In the genomic region with DNA sequence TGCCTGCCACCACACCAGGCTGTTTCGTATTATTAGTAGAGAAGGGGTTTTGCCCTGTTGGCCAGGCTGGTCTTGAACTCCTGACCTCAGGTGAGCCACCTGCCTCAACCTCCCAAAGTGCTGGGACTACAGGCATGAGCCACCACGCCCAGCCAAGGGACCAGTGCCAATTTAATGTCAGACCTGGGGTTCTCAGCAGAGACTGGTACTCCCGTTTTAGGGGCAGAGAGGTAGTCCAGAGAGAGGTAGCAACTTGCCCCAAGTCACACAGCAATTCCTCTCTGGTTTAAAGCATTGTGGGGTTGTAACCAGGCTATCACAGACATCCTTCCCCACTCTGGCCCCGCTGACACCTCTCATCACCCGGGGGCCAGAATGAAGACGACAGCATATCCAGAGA, we compare ENCODE assay signal across 19 cellular contexts.
"Had no signal": no experiment of that assay in that cellular context is flagged by ENCODE, and none has a peak within 500 bp of the region (broad histone marks: within the 10 kb centered on the region; RNA-seq: fewer than 3 reads in every experiment).

No MANE protein-coding gene starts in this region.

- H3K27ac Mint-ChIP-seq: activated CD4-positive, alpha-beta T cell treated with anti-CD3 and anti-CD28 coated beads, Interleukin-2, amount 10 ng/mL, durations not matched to agents 24 days and 14 days; activated T-helper 1 cell treated with anti-CD3 and anti-CD28 coated beads, Interleukin-12 subunit alpha, Interleukin-12 subunit beta, Interleukin-2, Interleukin-4 antibody, amounts not matched to agents 30 ng/mL and 10 ng/mL and 1 ng/mL, durations not matched to agents 14 hours and 24 hours and 36 hours; dendritic cell treated with granulocyte-macrophage colony-stimulating factor and Interleukin-4, amounts not matched to agents 40 ng/mL and 50 ng/mL, for 4 days; progenitor cell of endocrine pancreas had no signal

- H3K27me3 ChIP-seq: ascending aorta, breast epithelium, esophagus muscularis mucosa had no signal

- DNase-seq: activated CD4-positive, alpha-beta T cell treated with anti-CD3 and anti-CD28 coated beads, Interleukin-2, amount 10 ng/mL, durations not matched to agents 24 days and 14 days; activated CD8-positive, alpha-beta memory T cell treated with anti-CD3 and anti-CD28 coated beads, Interleukin-2, amount 50 U/mL, for 4 hours; activated gamma-delta T cell treated with Interleukin-2 at 50 U/mL for 16 hours; effector memory CD4-positive, alpha-beta T cell; left ventricle myocardium superior; stimulated activated CD4-positive, alpha-beta T cell treated with anti-CD3 and anti-CD28 coated beads, Interleukin-12 subunit alpha, Interleukin-12 subunit beta, amount 100 ng/mL, for 4 hours; stimulated activated CD4-positive, alpha-beta T cell treated with anti-CD3 and anti-CD28 coated beads, Interleukin-1b, Interleukin-23, amount 100 ng/mL, for 48 hours; stimulated activated CD8-positive, alpha-beta memory T cell treated with anti-CD3 and anti-CD28 coated beads, Interleukin-4, amount 100 ng/mL, for 48 hours; stomach; T-helper 1 cell; T-helper 9 cell; trophoblast cell had no signal

- H3K9me3 Mint-ChIP-seq: activated CD4-positive, alpha-beta T cell treated with anti-CD3 and anti-CD28 coated beads, Interleukin-2, amount 10 ng/mL, durations not matched to agents 24 days and 14 days; activated T-helper 1 cell treated with anti-CD3 and anti-CD28 coated beads, Interleukin-12 subunit alpha, Interleukin-12 subunit beta, Interleukin-2, Interleukin-4 antibody, amounts not matched to agents 30 ng/mL and 10 ng/mL and 1 ng/mL, durations not matched to agents 14 hours and 24 hours and 36 hours; dendritic cell treated with granulocyte-macrophage colony-stimulating factor and Interleukin-4, amounts not matched to agents 40 ng/mL and 50 ng/mL, for 4 days; neural crest cell had no signal

- H3K4me1 Mint-ChIP-seq: activated CD4-positive, alpha-beta T cell treated with anti-CD3 and anti-CD28 coated beads, Interleukin-2, amount 10 ng/mL, durations not matched to agents 24 days and 14 days; neural crest cell had no signal

- H3K27me3 Mint-ChIP-seq: progenitor cell of endocrine pancreas had no signal

- H3K36me3 ChIP-seq: breast epithelium had no signal

- H3K4me3 Mint-ChIP-seq: activated CD4-positive, alpha-beta T cell treated with anti-CD3 and anti-CD28 coated beads, Interleukin-2, amount 10 ng/mL, durations not matched to agents 24 days and 14 days; activated T-helper 1 cell treated with anti-CD3 and anti-CD28 coated beads, Interleukin-12 subunit alpha, Interleukin-12 subunit beta, Interleukin-2, Interleukin-4 antibody, amounts not matched to agents 30 ng/mL and 10 ng/mL and 1 ng/mL, durations not matched to agents 14 hours and 24 hours and 36 hours; dendritic cell treated with granulocyte-macrophage colony-stimulating factor and Interleukin-4, amounts not matched to agents 40 ng/mL and 50 ng/mL, for 4 days; neural crest cell had no signal

- H3K9me3 ChIP-seq: ascending aorta, breast epithelium had no signal

- H3K27ac ChIP-seq: ascending aorta, breast epithelium, esophagus muscularis mucosa, stomach had no signal

- H3K4me1 ChIP-seq: ascending aorta, breast epithelium had no signal
